Comparison of ENCODE assay signal across 1 cellular context in genomic region chr17:19812407-19812806, GRCh38.
TF ChIP-seq lines count a peak whose summit lies in the region.

No MANE protein-coding gene starts in this region.

TF ChIP-seq in GM23338, 12 proteins besides CTCF, POLR2A, EP300 and RAD21 (continued from another document):
- TF ChIP-seq ZNF462 (CRISPR knock-in tag; IDR thresholded peaks at IDR 0.05), result no peak
TF ChIP-seq in GM23338: peak in this region for 0.
